In genomic region chr19:8020681-8021080, GRCh38 we compare ENCODE assay signal across 32 cellular contexts. TPM values are rescaled to one million over a fixed set of nuclear protein-coding genes. Genes with fewer than 3 reads are reported as not detected.
"Had no signal": no experiment of that assay in that cellular context is flagged by ENCODE, and none has a peak within 500 bp of the region (broad histone marks: within the 10 kb centered on the region; RNA-seq: fewer than 3 reads in every experiment).

No MANE protein-coding gene starts in this region.

- H3K27ac ChIP-seq: esophagus squamous epithelium, heart right ventricle, left lung, neutrophil, prostate gland, sigmoid colon, testis, tibial artery, upper lobe of left lung had no signal

- H3K36me3 Mint-ChIP-seq: stimulated activated effector memory CD8-positive, alpha-beta T cell treated with anti-CD3 and anti-CD28 coated beads, Interleukin-12 subunit alpha, Interleukin-12 subunit beta, amount 100 ng/mL, for 72 hours had no signal

- DNase-seq: cortex of kidney; effector memory CD8-positive, alpha-beta T cell; erythroblast; esophagus squamous epithelium; foreskin melanocyte; glutamatergic neuron; heart right ventricle; hippocampal formation; left cardiac atrium; mesenchymal stem cell; naive thymus-derived CD4-positive, alpha-beta T cell; right cardiac atrium; sigmoid colon; stimulated activated CD4-positive, alpha-beta T cell treated with anti-CD3 and anti-CD28 coated beads, Interleukin-2, amount 100 ng/mL, for 24 hours; stimulated activated CD4-positive, alpha-beta T cell treated with anti-CD3 and anti-CD28 coated beads, Interleukin-4, amount 100 ng/mL, for 24 hours; stimulated activated naive CD8-positive, alpha-beta T cell treated with anti-CD3 and anti-CD28 coated beads, Interleukin-15, Interleukin-2, amounts not matched to agents 100 U/mL and 50 U/mL, for 24 hours; substantia nigra; testis; tibial artery; upper lobe of left lung had no signal

- H3K9me3 Mint-ChIP-seq: effector memory CD8-positive, alpha-beta T cell; mesothelial cell of epicardium; naive thymus-derived CD4-positive, alpha-beta T cell; stimulated activated effector memory CD8-positive, alpha-beta T cell treated with anti-CD3 and anti-CD28 coated beads, Interleukin-12 subunit alpha, Interleukin-12 subunit beta, amount 100 ng/mL, for 72 hours had no signal

- H3K4me1 Mint-ChIP-seq: mesothelial cell of epicardium had no signal

- H3K4me3 ChIP-seq: esophagus squamous epithelium, heart right ventricle, left lung, prostate gland, sigmoid colon, testis, tibial artery, upper lobe of left lung had no signal

- H3K36me3 ChIP-seq: esophagus squamous epithelium, heart right ventricle, left lung, neutrophil, prostate gland, sigmoid colon, tibial artery, upper lobe of left lung had no signal

- H3K27me3 Mint-ChIP-seq: effector memory CD8-positive, alpha-beta T cell; naive thymus-derived CD4-positive, alpha-beta T cell had no signal

- H3K9me3 ChIP-seq: esophagus squamous epithelium, heart right ventricle, left lung, neutrophil, prostate gland, sigmoid colon, testis, tibial artery, upper lobe of left lung had no signal

- H3K27me3 ChIP-seq: esophagus squamous epithelium, heart right ventricle, left lung, neutrophil, sigmoid colon, testis, tibial artery, upper lobe of left lung had no signal

- H3K4me1 ChIP-seq: esophagus squamous epithelium, heart right ventricle, left lung, prostate gland, sigmoid colon, testis, tibial artery had no signal

- H3K27ac Mint-ChIP-seq: effector memory CD8-positive, alpha-beta T cell; mesothelial cell of epicardium; naive thymus-derived CD4-positive, alpha-beta T cell; stimulated activated effector memory CD8-positive, alpha-beta T cell treated with anti-CD3 and anti-CD28 coated beads, Interleukin-12 subunit alpha, Interleukin-12 subunit beta, amount 100 ng/mL, for 72 hours had no signal

- H3K4me3 Mint-ChIP-seq: effector memory CD8-positive, alpha-beta T cell; mesothelial cell of epicardium; naive thymus-derived CD4-positive, alpha-beta T cell; stimulated activated effector memory CD8-positive, alpha-beta T cell treated with anti-CD3 and anti-CD28 coated beads, Interleukin-12 subunit alpha, Interleukin-12 subunit beta, amount 100 ng/mL, for 72 hours had no signal

RNA-seq across cellular contexts. Expression of gene CCL25, which starts 31.9 kb away (rescaled TPM):
- total RNA-seq: dermis microvascular lymphatic vessel endothelial cell, esophagus squamous epithelium, heart right ventricle, kidney epithelial cell, left cardiac atrium, left lung, lung microvascular endothelial cell, mucosa of gallbladder, omental fat pad, prostate gland, renal cortical epithelial cell, right cardiac atrium, sigmoid colon, skeletal muscle tissue, upper lobe of left lung had no signal
- polyA plus RNA-seq: heart right ventricle; naive thymus-derived CD4-positive, alpha-beta T cell; right cardiac atrium had no signal
